Comparison of ENCODE assay signal across 16 cellular contexts in the genomic region with DNA sequence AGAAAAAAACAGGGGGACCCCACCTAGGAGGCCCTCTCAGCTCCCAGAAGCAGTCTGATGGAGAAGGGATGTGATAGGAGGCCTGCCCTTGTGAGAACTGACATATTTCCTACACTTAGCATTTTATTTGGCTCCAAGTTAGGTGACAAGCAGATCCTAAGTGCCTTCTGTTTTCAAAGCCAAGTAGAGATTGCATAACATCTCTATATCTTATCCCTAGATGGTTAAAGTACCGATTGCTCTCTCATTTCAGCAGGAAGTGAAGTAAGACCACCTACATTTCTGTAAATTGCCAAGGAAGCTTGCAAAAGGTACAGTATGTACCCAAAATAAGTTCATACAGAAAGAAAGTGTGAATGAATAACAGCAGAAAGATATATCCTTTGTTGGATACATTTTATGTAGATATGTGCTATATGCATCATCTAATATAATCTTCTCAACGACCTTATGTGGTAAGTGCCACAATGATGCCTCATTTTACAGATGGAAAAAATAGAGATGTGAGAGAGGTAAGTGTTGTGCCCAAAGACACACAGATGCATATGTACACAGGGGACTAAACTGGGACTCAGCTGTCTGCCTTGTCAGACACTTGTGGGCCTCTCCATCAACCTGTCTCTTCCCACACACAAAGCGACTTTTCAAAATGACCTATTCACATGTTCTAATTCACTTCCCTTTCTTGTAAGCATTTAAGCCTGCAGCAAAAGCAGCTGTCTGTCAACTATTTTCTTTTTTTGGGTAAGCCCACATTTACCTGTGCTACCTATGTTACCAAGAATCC. TPM values are rescaled to one million over a fixed set of nuclear protein-coding genes. Genes with fewer than 3 reads are reported as not detected.
DNase-seq lines count a peak whose midpoint lies in the region; ATAC-seq, FAIRE-seq and TF ChIP-seq lines count a peak whose summit lies in the region.
"Had no signal": no experiment of that assay in that cellular context is flagged by ENCODE, and none has a peak within 500 bp of the region (broad histone marks: within the 10 kb centered on the region; RNA-seq: fewer than 3 reads in every experiment).

No MANE protein-coding gene starts in this region.

- ATAC-seq in K562 (no peak), heart right ventricle (no peak)

- no TSS peak for BruUV-seq in K562 (replicated peaks; lab: Mats Ljungman, UMichigan)

- TF ChIP-seq POLR2A in K562 (conservative IDR thresholded peaks at IDR 0.05), result no peak

- H4K12ac ChIP-seq in trophoblast cell (ENCODE audit: low read depth, low read length), result no peak overlapping the region

- POLR2A ChIA-PET in K562 (lab: Yijun Ruan, JAX), result interaction anchor here (1.2 to 1.7 kb wide), 3 partner anchors 12 to 33 kb away, joined by 3 to 6 read pairs (median 4); no protein-coding TSS in a partner anchor

- no peak for TF ChIP-seq EP300 in K562 (IDR thresholded peaks at IDR 0.05; ENCODE audit: low read length)

- peak; percentile 26 to 36 for DNase-seq in AML-193 (lab: John Stamatoyannopoulos, UW)
- DNase-seq in NOMO-1 treated with DMSO at 0.1 percent for 48 hours (lab: John Stamatoyannopoulos, UW; ENCODE audit: unreplicated experiment), result peak; percentile 64
- no peak for DNase-seq in K562 (ENCODE audit: extremely low read depth in 1 of 4, low spot score in 3 of 4)
- no peak for DNase-seq in trophoblast cell
- DNase-seq in heart right ventricle, result no peak
- DNase-seq in OCI-M2 (lab: John Stamatoyannopoulos, UW; ENCODE audit: unreplicated experiment), result no peak
- DNase-seq in NCI-H2171 (lab: John Stamatoyannopoulos, UW), result no peak
- DNase-seq: BE2C; kidney glomerular epithelial cell; NCI-H1048; NCI-H446; stimulated activated CD4-positive, alpha-beta T cell treated with anti-CD3 and anti-CD28 coated beads, Interleukin-4, amount 100 ng/mL, for 4 hours; stimulated activated naive CD4-positive, alpha-beta T cell treated with Interleukin-2 at 50 U/mL for 16 hours had no signal

- no peak overlapping the region for H3K14ac ChIP-seq in trophoblast cell (ENCODE audit: low read length)

- H2AFZ ChIP-seq in K562 (ENCODE audit: low read depth, low read length) (no peak overlapping the region), trophoblast cell (ENCODE audit: insufficient read depth, low read length, poor library complexity) (no peak overlapping the region)

- H3K4me3 ChIP-seq in DOHH2 (ENCODE audit: low read length), result peak overlapping the region; percentile 23; the same call in 1 of the 2 replicates
- H3K4me3 ChIP-seq in K562, result no peak overlapping the region
- H3K4me3 ChIP-seq in trophoblast cell (ENCODE audit: low read depth, low read length), result no peak overlapping the region
- H3K4me3 ChIP-seq in heart right ventricle, result no peak overlapping the region
- H3K4me3 ChIP-seq: HAP-1 had no signal

- H2AK5ac ChIP-seq in trophoblast cell (ENCODE audit: low read length), result no peak overlapping the region

- H2BK12ac ChIP-seq in trophoblast cell (ENCODE audit: low read length), result no peak overlapping the region

- H3K4me1 ChIP-seq in DOHH2 (ENCODE audit: control insufficient read depth, low read length) (peaks cover 39% of the 10 kb centered on the region), K562 (replicated peaks in 1 of 2; ENCODE audit: control insufficient read depth in 2 of 2, insufficient read depth in 2 of 2, low read length in 2 of 2) (peaks cover 0 to 17% of the 10 kb centered on the region in 2 experiments; a peak in 4 of 5 replicates), trophoblast cell (ENCODE audit: control insufficient read depth in 1 of 2, insufficient read depth in 2 of 2, low read length in 2 of 2) (peaks cover 0 to 8% of the 10 kb centered on the region in 2 experiments), heart right ventricle (peaks cover 0 to 54% (median 0%) of the 10 kb centered on the region in 9 donors)
- H3K4me1 ChIP-seq: BE2C, HAP-1 had no signal

- H4K91ac ChIP-seq in trophoblast cell (ENCODE audit: low read depth, low read length), result no peak overlapping the region

- FAIRE-seq in K562 (lab: Jason Lieb, UNC), result no peak
- FAIRE-seq: endothelial cell of umbilical vein had no signal

- no peak overlapping the region for H4K8ac ChIP-seq in trophoblast cell (ENCODE audit: low read depth, low read length)

- H3K23ac ChIP-seq in trophoblast cell (ENCODE audit: low read length), result no peak overlapping the region

- no peak overlapping the region for H2BK5ac ChIP-seq in trophoblast cell (ENCODE audit: low read depth, low read length, poor library complexity)

- H3K9me2 ChIP-seq in DOHH2 (replicated peaks; ENCODE audit: control insufficient read depth, low read length), result no peaks in the 10 kb centered on the region

- no peak for TF ChIP-seq RAD21 in K562 (CRISPR knock-in tag; conservative IDR thresholded peaks at IDR 0.05 in 1 of 2, IDR thresholded peaks at IDR 0.05 in 1 of 2)

- H3K4me2 ChIP-seq in DOHH2 (ENCODE audit: low read length) (peak overlapping the region; percentile 49), K562 (ENCODE audit: insufficient read depth, low read length) (no peak overlapping the region), trophoblast cell (ENCODE audit: low read length) (no peak overlapping the region)

- H2BK120ac ChIP-seq in trophoblast cell (ENCODE audit: insufficient read depth, low read length, poor library complexity), result no peak overlapping the region

- CTCF ChIA-PET in K562 (lab: Yijun Ruan, JAX; ENCODE audit: low intra/inter-chr PET ratio), result interaction anchor here (0.7 to 3.7 kb wide), 4 partner anchors 32 to 168 kb away, joined by 4 to 20 read pairs (median 7); no protein-coding TSS in a partner anchor

- TF ChIP-seq CTCF in DOHH2 (IDR thresholded peaks at IDR 0.05; ENCODE audit: low read depth, low read length, poor library complexity, severe bottlenecking) (no peak), K562 (IDR thresholded peaks at IDR 0.05 in 2 of 3, conservative IDR thresholded peaks at IDR 0.05 in 1 of 3; ENCODE audit: insufficient read depth in 2 of 3, low read depth in 1 of 3, low read length in 3 of 3) (no peak), heart right ventricle (IDR thresholded peaks at IDR 0.05) (no peak)

- H3K27me3 ChIP-seq in DOHH2 (ENCODE audit: control insufficient read depth, low read length) (peaks cover 6% of the 10 kb centered on the region), K562 (ENCODE audit: control insufficient read depth in 2 of 2, insufficient read depth in 2 of 2, low read length in 2 of 2) (no peaks in the 10 kb centered on the region), trophoblast cell (ENCODE audit: insufficient read depth, low read length) (no peaks in the 10 kb centered on the region), heart right ventricle (no peaks in the 10 kb centered on the region)
- H3K27me3 ChIP-seq: BE2C had no signal

- no peaks in the 10 kb centered on the region for H3K9me1 ChIP-seq in K562 (ENCODE audit: control insufficient read depth, insufficient read depth, low read length)

- H3K4ac ChIP-seq in trophoblast cell (ENCODE audit: low read depth, low read length), result no peak overlapping the region

- in situ Hi-C loops in K562 (cut with MboI), result no loop called here

- no peak overlapping the region for H3K9ac ChIP-seq in K562 (ENCODE audit: insufficient read depth in 1 of 2, low read depth in 2 of 2, low read length in 2 of 2)
- H3K9ac ChIP-seq in trophoblast cell (ENCODE audit: low read length), result no peak overlapping the region

- no peak overlapping the region for H3K18ac ChIP-seq in trophoblast cell (ENCODE audit: low read length)

- no peaks in the 10 kb centered on the region for H3F3A ChIP-seq in DOHH2 (ENCODE audit: control insufficient read depth, insufficient read depth)

- H3K79me1 ChIP-seq in trophoblast cell (ENCODE audit: low read length), result no peaks in the 10 kb centered on the region

- H4K20me1 ChIP-seq in DOHH2 (ENCODE audit: control insufficient read depth, insufficient read depth, low read depth, low read length) (0 out of 2 replicates have a peak, but pooled peaks cover 3% of the 10 kb centered on the region), K562 (replicated peaks; ENCODE audit: control insufficient read depth, insufficient read depth, low read length) (no peaks in the 10 kb centered on the region)

- intact Hi-C loops in K562 (cut with micrococcal nuclease) (loop anchor here (2.0 to 5.0 kb wide), 2 partner anchors 76 to 169 kb away; partner anchors contain the start of gene ABCB11), heart right ventricle (cut with DNase I) (loop anchor here in 4 of 10 donors (5.0 kb wide), 3 partner anchors 34 to 289 kb away; no protein-coding TSS in a partner anchor)

- no peaks in the 10 kb centered on the region for H3K36me3 ChIP-seq in DOHH2 (ENCODE audit: control insufficient read depth, low read length)
- H3K36me3 ChIP-seq in K562 (ENCODE audit: control insufficient read depth, insufficient read depth, low read length), result no peaks in the 10 kb centered on the region
- no peaks in the 10 kb centered on the region for H3K36me3 ChIP-seq in trophoblast cell (ENCODE audit: control insufficient read depth in 1 of 2, insufficient read depth in 2 of 2, low read length in 2 of 2)
- no peaks in the 10 kb centered on the region for H3K36me3 ChIP-seq in heart right ventricle
- H3K36me3 ChIP-seq: BE2C, HAP-1 had no signal

- H3K9me3 ChIP-seq in DOHH2 (ENCODE audit: control insufficient read depth, insufficient read depth, low read length), result no peaks in the 10 kb centered on the region
- H3K9me3 ChIP-seq in K562 (replicated peaks; ENCODE audit: control insufficient read depth, insufficient read depth, low read depth, low read length), result no peaks in the 10 kb centered on the region
- H3K9me3 ChIP-seq in trophoblast cell (ENCODE audit: insufficient read depth, low read depth, low read length), result peaks cover 2% of the 10 kb centered on the region
- H3K9me3 ChIP-seq in heart right ventricle, result no peaks in the 10 kb centered on the region
- H3K9me3 ChIP-seq: BE2C, HAP-1 had no signal

- H3K27ac ChIP-seq in DOHH2 (ENCODE audit: low read depth, low read length) (no peak overlapping the region), K562 (ENCODE audit: extremely low read depth, low read depth, low read length) (no peak overlapping the region), trophoblast cell (ENCODE audit: low read depth, low read length) (no peak overlapping the region), heart right ventricle (peak overlapping the region in 1 of 10 donors; percentile 76)

- 29% methylated on average over 3 of the region's 3 CpGs for WGBS in K562 (ENCODE audit: insufficient coverage, low coverage, missing lambda C conversion rate)
- no CpG with 5 or more reads among the region's 3 CpGs for WGBS in trophoblast cell (ENCODE audit: extremely low coverage, insufficient coverage, insufficient read length)
- WGBS in heart right ventricle, 2 donors, result 54 to 58% methylated on average over 3 of the region's 3 CpGs

- no peaks in the 10 kb centered on the region for H3K79me2 ChIP-seq in DOHH2 (ENCODE audit: control insufficient read depth, low read length)
- H3K79me2 ChIP-seq in K562 (ENCODE audit: control insufficient read depth, insufficient read depth, low read length), result no peaks in the 10 kb centered on the region
- no peaks in the 10 kb centered on the region for H3K79me2 ChIP-seq in trophoblast cell (ENCODE audit: control insufficient read depth, insufficient read depth, low read length, poor library complexity)

RNA-seq across cellular contexts. Expression of gene DHRS9, which starts 38.9 kb away (rescaled TPM):
- 0.28 and 0.58 TPM in 2 replicates for total RNA-seq in K562 (2011; cell fraction: chromatin; rRNA removed; ENCODE audit: low replicate concordance)
- 0.50 and 0.53 TPM in 2 replicates for total RNA-seq in K562 (2011; cell fraction: nucleolus; rRNA removed)
- 0.73 and 0.99 TPM in 2 replicates for total RNA-seq in K562 (2011; cell fraction: nucleoplasm; rRNA removed)
- total RNA-seq in K562 (2014; rRNA removed) (0.08 and 0.27 TPM in 2 replicates), K562 (2014; rRNA removed; fragmentation: Illumina TruSeq; extraction: Trizol) (0.32 and 0.69 TPM in 2 replicates), K562 (2015; rRNA removed; fragmentation: Illumina TruSeq; extraction: Trizol) (1.5 and 1.8 TPM in 2 replicates), K562 (2021) (0.27 and 0.49 TPM in 2 replicates), heart right ventricle (10 to 100 TPM in 1 of 10 donors, 1 to 10 TPM in 5, under 1 TPM in 4; 0.17 to 10.4 (median 1.5) TPM)
- polyA plus RNA-seq in K562 (2011; rRNA removed) (0.54 and 0.71 TPM in 2 replicates), K562 (2014; fragmentation: Illumina TruSeq; extraction: Trizol) (0.43 and 0.54 TPM in 2 replicates), K562 (2014; fragmentation: Nextera tagmentation; extraction: Ambion mirVana) (1 to 10 TPM; 1.4 to 1.7 TPM), K562 (2014; rRNA removed) (0.65 and 1.9 TPM in 2 replicates), heart right ventricle (10 to 100 TPM in 1 of 2 donors, under 1 TPM in 1; 0.73 to 10.4 TPM)
- polyA plus RNA-seq in K562 (2011; cell fraction: cytosol; rRNA removed), result 0.19 TPM in 2 replicates
- polyA plus RNA-seq in K562 (2011; cell fraction: nucleus; rRNA removed), result 0.18 and 0.59 TPM in 2 replicates
- 0.76 and 0.79 TPM in 2 replicates for polyA plus RNA-seq in K562 (2012)
- polyA minus RNA-seq in K562 (2011; rRNA and poly(A)+ RNA removed), result 0.28 and 0.39 TPM in 2 replicates
- not detected in 2 replicates for polyA minus RNA-seq in K562 (2011; cell fraction: cytosol; rRNA and poly(A)+ RNA removed)
- polyA minus RNA-seq in K562 (2011; cell fraction: nucleus; rRNA and poly(A)+ RNA removed), result 0.27 and 0.33 TPM in 2 replicates
- polyA plus RNA-seq in trophoblast cell (2013), result 1.3 and 1.7 TPM in 2 replicates
- total RNA-seq: endothelial cell of umbilical vein had no signal

Comparison
In these comparisons a context has a peak if more than half of its experiments do, and no peak if none do; other contexts are left out.
1. DNase-seq: peak in AML-193 (2 of 2) and NOMO-1 treated with DMSO at 0.1 percent for 48 hours (single experiment); none in K562 (0 of 4), trophoblast cell (0 of 2), heart right ventricle (0 of 2), OCI-M2 (single experiment) and NCI-H2171 (single experiment).